Comparison of ENCODE assay signal across 24 cellular contexts in the genomic region with DNA sequence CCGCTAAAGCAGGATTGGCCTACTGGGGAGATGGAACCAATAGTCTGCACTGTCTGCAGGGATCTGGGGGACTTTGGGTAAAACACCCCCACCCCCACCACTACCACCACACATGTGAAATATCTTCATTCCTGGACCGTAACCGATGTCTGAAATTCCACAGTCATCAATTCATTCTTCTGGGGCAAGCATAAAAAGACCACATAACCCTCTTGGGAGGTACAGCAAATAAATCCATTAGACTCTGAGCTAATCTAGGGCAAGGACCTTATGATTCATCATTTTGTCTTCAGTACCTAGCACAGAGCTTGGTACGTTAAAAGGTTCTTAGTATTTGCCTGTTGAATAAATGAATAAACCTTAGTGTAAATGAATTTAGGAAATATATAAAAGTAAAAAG.
DNase-seq lines count a peak whose midpoint lies in the region; ATAC-seq and TF ChIP-seq lines count a peak whose summit lies in the region.
"Had no signal": no experiment of that assay in that cellular context is flagged by ENCODE, and none has a peak within 500 bp of the region (broad histone marks: within the 10 kb centered on the region; RNA-seq: fewer than 3 reads in every experiment).

No MANE protein-coding gene starts in this region.

- ATAC-seq in T-helper 17 cell (no peak), left lobe of liver (no peak)
- ATAC-seq: SK-N-SH treated with all-trans-retinoic acid at 6 μM for 48 hours had no signal

- no peaks in the 10 kb centered on the region for H3K4me1 Mint-ChIP-seq in T-helper 17 cell
- H3K4me1 Mint-ChIP-seq: CD8-positive, alpha-beta memory T cell had no signal

- no peaks in the 10 kb centered on the region for H3K9me3 ChIP-seq in T-helper 17 cell (ENCODE audit: control insufficient read depth, low read length, poor library complexity, severe bottlenecking)
- H3K9me3 ChIP-seq: SJCRH30 had no signal

- DNase-seq in GM03348 (ENCODE audit: low spot score): peak; percentile 21
- peak; percentile 18 for DNase-seq in astrocyte of the cerebellum (ENCODE audit: low read depth)
- DNase-seq in fibroblast of mammary gland (ENCODE audit: low read depth): peak; percentile 86
- DNase-seq in retinal pigment epithelial cell (ENCODE audit: low read depth): peak; percentile 30
- DNase-seq in NCI-H2227 treated with DMSO at 0.1 percent for 48 hours (lab: John Stamatoyannopoulos, UW): no peak
- DNase-seq in T-helper 17 cell: no peak
- no peak for DNase-seq in NCI-H1417 treated with DMSO at 0.1 percent for 48 hours (lab: John Stamatoyannopoulos, UW)
- DNase-seq in left lobe of liver (ENCODE audit: low spot score): no peak
- DNase-seq: AML-193; CD8-positive, alpha-beta memory T cell; DMS 273 treated with DMSO at 0.1 percent for 48 hours; DMS79 treated with DMSO at 0.1 percent for 48 hours; GF-D8; H7; NCI-H1092 treated with DMSO at 0.1 percent for 48 hours; NCI-H1436 treated with DMSO at 0.1 percent for 48 hours; NCI-H187 treated with DMSO at 0.1 percent for 48 hours; NCI-H2107; NCI-H446; NCI-H524 treated with DMSO at 0.1 percent for 48 hours; NCI-H774; SJCRH30 had no signal

- no peaks in the 10 kb centered on the region for H3K27me3 Mint-ChIP-seq in T-helper 17 cell

- TF ChIP-seq CTCF in astrocyte of the cerebellum (IDR thresholded peaks at IDR 0.05; ENCODE audit: low read depth, low read length, missing control alignments) (no peak), fibroblast of mammary gland (conservative IDR thresholded peaks at IDR 0.05; ENCODE audit: control insufficient read depth, insufficient read depth, low read depth, low read length) (no peak), retinal pigment epithelial cell (conservative IDR thresholded peaks at IDR 0.05; ENCODE audit: low read depth, low read length) (no peak)

- no peak overlapping the region for H3K4me3 Mint-ChIP-seq in T-helper 17 cell
- H3K4me3 Mint-ChIP-seq: CD8-positive, alpha-beta memory T cell had no signal

- H3K27ac Mint-ChIP-seq in T-helper 17 cell: no peak overlapping the region
- H3K27ac Mint-ChIP-seq: CD8-positive, alpha-beta memory T cell had no signal

- no peaks in the 10 kb centered on the region for H3K36me3 Mint-ChIP-seq in T-helper 17 cell (ENCODE audit: low read depth)
- H3K36me3 Mint-ChIP-seq: CD8-positive, alpha-beta memory T cell had no signal

- in situ Hi-C loops in astrocyte of the cerebellum (cut with HindIII; ENCODE audit: low sequenced_read_pairs): no loop called here

- no peak overlapping the region for H3K4me3 ChIP-seq in astrocyte of the cerebellum (ENCODE audit: low read depth, low read length)
- H3K4me3 ChIP-seq in fibroblast of mammary gland (ENCODE audit: control insufficient read depth, low read depth, low read length): no peak overlapping the region
- H3K4me3 ChIP-seq in retinal pigment epithelial cell (ENCODE audit: low read length): no peak overlapping the region
- H3K4me3 ChIP-seq: BLaER1 treated with 17β-estradiol and CSF1 and Interleukin-3, amounts not matched to agents 10 nM and 100 nM; SJCRH30 had no signal

Comparison
In these comparisons a context has a peak if more than half of its experiments do, and no peak if none do; other contexts are left out.
1. DNase-seq: peak in GM03348 (single experiment), astrocyte of the cerebellum (single experiment), fibroblast of mammary gland (single experiment) and retinal pigment epithelial cell (single experiment); none in NCI-H2227 treated with DMSO at 0.1 percent for 48 hours (single experiment), T-helper 17 cell (0 of 3), NCI-H1417 treated with DMSO at 0.1 percent for 48 hours (single experiment) and left lobe of liver (single experiment).